8 cellular contexts compared by ENCODE assay signal in the genomic region with DNA sequence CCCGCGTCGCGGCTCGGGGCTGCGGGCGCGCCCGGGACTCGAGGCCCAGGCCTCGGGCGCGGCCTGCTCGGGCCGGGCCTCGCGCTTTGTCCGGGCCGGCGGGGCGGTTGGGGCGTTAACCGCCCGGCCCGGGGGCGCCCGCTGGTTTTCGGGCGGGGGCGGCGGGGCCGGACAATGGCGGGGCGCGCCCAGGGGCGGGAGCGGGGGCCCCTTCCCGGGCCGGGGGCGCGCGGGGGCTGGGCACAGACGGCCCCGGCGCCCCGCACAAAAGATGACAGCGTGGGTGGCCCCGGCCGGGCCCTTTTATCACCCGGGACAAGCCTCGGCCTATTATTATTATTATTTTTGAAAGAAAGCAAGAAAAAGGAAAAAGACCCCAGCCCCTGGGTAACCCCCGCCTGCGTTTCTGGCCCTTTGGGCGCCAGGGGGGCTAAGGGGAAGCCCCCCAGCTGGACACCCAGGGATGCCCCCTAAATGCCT. TPM values are rescaled to one million over a fixed set of nuclear protein-coding genes. Genes with fewer than 3 reads are reported as not detected.
DNase-seq lines count a peak whose midpoint lies in the region; ATAC-seq and TF ChIP-seq lines count a peak whose summit lies in the region.

No MANE protein-coding gene starts in this region.

- no peaks in the 10 kb centered on the region for H4K20me1 ChIP-seq in OCI-LY1 (ENCODE audit: insufficient read depth, low read length)

- H3K4me3 ChIP-seq in OCI-LY1 (ENCODE audit: low read depth, low read length, poor library complexity, severe bottlenecking) (peak overlapping the region; percentile 68), esophagus (ENCODE audit: low read depth in 1 of 2, low read length in 2 of 2) (peak overlapping the region; percentile 53 to 87), rectal smooth muscle tissue (ENCODE audit: low read length) (peak overlapping the region; percentile 78)

- no peak overlapping the region for H3K27ac ChIP-seq in OCI-LY1 (ENCODE audit: low read depth, low read length, poor library complexity, severe bottlenecking)
- peak overlapping the region; percentile 55 to 91 for H3K27ac ChIP-seq in esophagus (ENCODE audit: low read depth in 2 of 2, low read length in 1 of 2)
- H3K27ac ChIP-seq in rectal smooth muscle tissue (ENCODE audit: low read depth, low read length): no peak overlapping the region

- H3F3A ChIP-seq in OCI-LY1 (ENCODE audit: insufficient read depth, low read length): no peaks in the 10 kb centered on the region; the same call in 1 of the 2 replicates

- WGBS in esophagus, 2 donors: 1% methylated on average over 20 to 54 of the region's 54 CpGs

- ATAC-seq in GM19025 (IDR thresholded peaks at IDR 0.05; ENCODE audit: low read depth, unreplicated experiment) (peak; percentile 4), HG03378 (IDR thresholded peaks at IDR 0.05; ENCODE audit: unreplicated experiment) (no peak)

- H3K4me1 ChIP-seq in OCI-LY1 (ENCODE audit: insufficient read depth, low read length, severe bottlenecking) (peaks cover 42% of the 10 kb centered on the region), esophagus (ENCODE audit: control insufficient read depth in 2 of 2, insufficient read depth in 2 of 2, low read length in 1 of 2) (peaks cover 8 to 21% of the 10 kb centered on the region in 2 donors), rectal smooth muscle tissue (ENCODE audit: control insufficient read depth, insufficient read depth, low read length) (peaks cover 13% of the 10 kb centered on the region)

- H3K27me3 ChIP-seq in OCI-LY1 (ENCODE audit: insufficient read depth, low read length) (no peaks in the 10 kb centered on the region), esophagus (ENCODE audit: control insufficient read depth in 1 of 2, insufficient read depth in 2 of 2, low read length in 2 of 2) (no peaks in the 10 kb centered on the region), rectal smooth muscle tissue (ENCODE audit: control insufficient read depth, insufficient read depth, low read length) (no peaks in the 10 kb centered on the region)

- intact Hi-C loops in posterior cingulate gyrus (cut with DNase I): loop anchor here (5.0 kb wide), 1 partner anchor 62 kb away; a partner anchor contains a TSS

- H3K9me3 ChIP-seq in OCI-LY1 (ENCODE audit: low read length): no peaks in the 10 kb centered on the region
- no peaks in the 10 kb centered on the region for H3K9me3 ChIP-seq in esophagus (ENCODE audit: control insufficient read depth in 2 of 2, insufficient read depth in 1 of 2, low read depth in 1 of 2, low read length in 1 of 2)

- H3K9ac ChIP-seq in OCI-LY1 (ENCODE audit: low read length) (peak overlapping the region; percentile 66), rectal smooth muscle tissue (ENCODE audit: low read length) (no peak overlapping the region)

- no peaks in the 10 kb centered on the region for H3K79me2 ChIP-seq in OCI-LY1 (ENCODE audit: insufficient read depth, low read length)

- no peak overlapping the region for H2AFZ ChIP-seq in OCI-LY1 (ENCODE audit: low read length)

- DNase-seq in AG20443 (ENCODE audit: low spot score): no peak
- no peak for DNase-seq in SW 1271 (lab: John Stamatoyannopoulos, UW)
- no peak for DNase-seq in posterior cingulate gyrus

- no peaks in the 10 kb centered on the region for H3K9me2 ChIP-seq in OCI-LY1 (ENCODE audit: low read depth, low read length)

- TF ChIP-seq CTCF in OCI-LY1 (IDR thresholded peaks at IDR 0.05; ENCODE audit: low read length): no peak

- H3K36me3 ChIP-seq in OCI-LY1 (ENCODE audit: insufficient read depth, low read length) (peaks cover 9% of the 10 kb centered on the region; the same call in 1 of the 2 replicates), esophagus (ENCODE audit: control insufficient read depth in 2 of 2, insufficient read depth in 2 of 2, low read length in 1 of 2) (no peaks in the 10 kb centered on the region), rectal smooth muscle tissue (ENCODE audit: control insufficient read depth, insufficient read depth, low read length) (no peaks in the 10 kb centered on the region)

- peak overlapping the region; percentile 77 for H3K4me2 ChIP-seq in OCI-LY1 (ENCODE audit: low read length)

RNA-seq across cellular contexts. Expression of a gene that starts 0.4 kb away (rescaled TPM):
- 10 to 100 TPM; 10.7 to 26.7 TPM for polyA plus RNA-seq in esophagus

Comparison
In these comparisons a context has a peak if more than half of its experiments do, and no peak if none do; other contexts are left out.
1. H3K27ac ChIP-seq: peak in esophagus (2 of 2); none in OCI-LY1 (single experiment) and rectal smooth muscle tissue (single experiment).
2. Peak in every context shown above with its lines, with median percentiles within 50 percentile points of each other: H3K4me3 ChIP-seq.